ENCODE assay signal across 11 cellular contexts in the genomic region with DNA sequence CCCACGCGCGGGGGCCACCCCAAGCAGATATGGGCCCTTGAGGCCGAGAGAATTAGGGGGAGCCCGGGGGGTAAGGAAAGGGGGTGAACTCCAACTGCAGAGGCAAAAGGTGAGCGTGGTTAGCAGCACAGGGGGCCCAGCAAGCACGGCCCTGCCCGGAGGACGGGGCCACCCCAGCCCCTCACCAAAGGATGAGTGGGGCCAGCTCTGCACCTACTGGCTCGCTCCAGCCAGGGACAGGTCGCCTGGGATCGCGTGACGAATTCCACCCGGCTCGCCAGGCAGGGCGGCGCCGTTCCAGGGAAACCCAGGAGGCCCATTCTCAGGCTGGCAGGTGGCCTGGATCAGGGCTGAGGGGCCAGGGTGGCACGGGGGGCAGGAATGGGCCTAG. TPM values are rescaled to one million over a fixed set of nuclear protein-coding genes. Genes with fewer than 3 reads are reported as not detected.
DNase-seq lines count a peak whose midpoint lies in the region; ATAC-seq and TF ChIP-seq lines count a peak whose summit lies in the region.
"Had no signal": no experiment of that assay in that cellular context is flagged by ENCODE, and none has a peak within 500 bp of the region (broad histone marks: within the 10 kb centered on the region; RNA-seq: fewer than 3 reads in every experiment).

No MANE protein-coding gene starts in this region.

- H3K9me3 ChIP-seq in CD4-positive, alpha-beta T cell (ENCODE audit: control insufficient read depth, low read length): no peaks in the 10 kb centered on the region
- H3K9me3 ChIP-seq in IMR-90 (ENCODE audit: control insufficient read depth, insufficient read depth, low read length): no peaks in the 10 kb centered on the region
- H3K9me3 ChIP-seq in neuronal stem cell (replicated peaks in 1 of 2; ENCODE audit: control insufficient read depth in 2 of 2, insufficient read depth in 1 of 2, low read depth in 1 of 2, low read length in 2 of 2): no peaks in the 10 kb centered on the region

- no peak overlapping the region for H3K4me2 ChIP-seq in IMR-90 (ENCODE audit: low read depth, low read length)
- H3K4me2 ChIP-seq in neuronal stem cell (ENCODE audit: insufficient read depth, low read length, poor library complexity, severe bottlenecking): no peak overlapping the region

- peak overlapping the region; percentile 62 for H3K27ac Mint-ChIP-seq in CD4-positive, alpha-beta T cell

- TF ChIP-seq POLR2A in IMR-90 (IDR thresholded peaks at IDR 0.05; ENCODE audit: low read depth, low read length): no peak

- in situ Hi-C loops in IMR-90 (cut with MboI; ENCODE audit: low sequenced_read_pairs): loop anchor here (10.0 kb wide), 1 partner anchor 106 kb away; no protein-coding TSS in a partner anchor

- ATAC-seq in CD4-positive, alpha-beta T cell (ENCODE audit: poor library complexity): no peak
- ATAC-seq in IMR-90 (ENCODE audit: low read depth) (no peak), GM21717 (IDR thresholded peaks at IDR 0.05; ENCODE audit: unreplicated experiment) (no peak)

- H2BK12ac ChIP-seq in neuronal stem cell (ENCODE audit: low read length): peak overlapping the region; percentile 41

- H3K23ac ChIP-seq in IMR-90 (ENCODE audit: low read depth, low read length) (no peak overlapping the region), neuronal stem cell (ENCODE audit: low read depth, low read length, poor library complexity) (peak overlapping the region; percentile 85)

- H3K4me1 ChIP-seq in IMR-90 (ENCODE audit: control insufficient read depth, insufficient read depth, low read length) (peaks cover 16% of the 10 kb centered on the region), neuronal stem cell (ENCODE audit: control insufficient read depth in 2 of 2, insufficient read depth in 1 of 2, low read depth in 1 of 2, low read length in 2 of 2) (peaks cover 16 to 19% of the 10 kb centered on the region in 2 donors)

- peak overlapping the region; percentile 62 for H2AK9ac ChIP-seq in IMR-90 (replicated peaks; ENCODE audit: low read depth, low read length, poor library complexity)

- POLR2A ChIA-PET in CD4-positive, alpha-beta T cell (lab: Charles Lee): interaction anchor here (2.7 to 3.9 kb wide), 2 partner anchors 13 to 17 kb away, joined by 20 read pairs; no protein-coding TSS in a partner anchor
- POLR2A ChIA-PET in IMR-90 (lab: Charles Lee; ENCODE audit: unreplicated experiment): interaction anchor here (0.6 kb wide), 1 partner anchor 352 kb away, joined by 4 read pairs; no protein-coding TSS in a partner anchor

- peaks cover 28% of the 10 kb centered on the region for H3K36me3 ChIP-seq in IMR-90 (ENCODE audit: control insufficient read depth, insufficient read depth, low read length)
- peaks cover 7 to 12% of the 10 kb centered on the region in 2 donors for H3K36me3 ChIP-seq in neuronal stem cell (replicated peaks in 1 of 2; ENCODE audit: control insufficient read depth in 2 of 2, insufficient read depth in 2 of 2, low read length in 2 of 2)
- no peaks in the 10 kb centered on the region for H3K36me3 ChIP-seq in H7 (replicated peaks; ENCODE audit: control insufficient read depth, insufficient read depth, low read length)

- H3K18ac ChIP-seq in IMR-90 (ENCODE audit: low read depth, low read length) (no peak overlapping the region), neuronal stem cell (ENCODE audit: low read length) (peak overlapping the region; percentile 57)

- H2BK5ac ChIP-seq in IMR-90 (ENCODE audit: low read depth, low read length, poor library complexity, severe bottlenecking): no peak overlapping the region
- peak overlapping the region; percentile 39 for H2BK5ac ChIP-seq in neuronal stem cell (ENCODE audit: low read length)

- peaks cover 29% of the 10 kb centered on the region for H3K4me1 Mint-ChIP-seq in CD4-positive, alpha-beta T cell (ENCODE audit: low read depth)

- WGBS in IMR-90 (ENCODE audit: extremely low coverage in 2 of 2, insufficient read length in 1 of 2), 2 experiments: 79% methylated on average over 8 of the region's 20 CpGs; no CpG with 5 or more reads in 1 of the 2 experiments
- WGBS in neuronal stem cell (ENCODE audit: extremely low coverage in 2 of 2, insufficient read length in 2 of 2, insufficient replicate concordance in 1 of 2), 2 donors: no CpG with 5 or more reads among the region's 20 CpGs

- peaks cover 62% of the 10 kb centered on the region for H3K36me3 Mint-ChIP-seq in CD4-positive, alpha-beta T cell (ENCODE audit: low read depth)

- H3K79me1 ChIP-seq in IMR-90 (ENCODE audit: low read depth in 1 of 2, low read length in 2 of 2) (peaks cover 0 to 8% of the 10 kb centered on the region in 2 experiments; a peak in 2 of 4 replicates), neuronal stem cell (ENCODE audit: low read depth, low read length) (peaks cover 6% of the 10 kb centered on the region)

- no peak overlapping the region; the same call in 1 of the 2 replicates for H4K91ac ChIP-seq in IMR-90 (ENCODE audit: insufficient read depth, low read depth, low read length)
- H4K91ac ChIP-seq in neuronal stem cell (ENCODE audit: low read depth, low read length, poor library complexity): no peak overlapping the region

- CTCF ChIA-PET in CD4-positive, alpha-beta T cell (lab: Charles Lee): interaction anchor here (0.8 to 1.1 kb wide), 6 partner anchors 9 to 64 kb away, joined by 3 to 9 read pairs (median 5); no protein-coding TSS in a partner anchor
- CTCF ChIA-PET in IMR-90 (lab: Yijun Ruan, JAX): interaction anchor here (0.7 to 1.0 kb wide), 5 partner anchors 15 to 728 kb away, joined by 3 to 7 read pairs (median 4); a partner anchor contains a TSS

- dilution Hi-C loops in IMR-90 (cut with HindIII; ENCODE audit: low sequenced_read_pairs, unreplicated experiment): no loop called here

- H3K9ac ChIP-seq in IMR-90 (ENCODE audit: low read depth, low read length): no peak overlapping the region
- H3K9ac ChIP-seq in neuronal stem cell (ENCODE audit: low read depth, low read length, poor library complexity): no peak overlapping the region
- H3K9ac ChIP-seq: parathyroid adenoma had no signal

- H3K14ac ChIP-seq in IMR-90 (replicated peaks; ENCODE audit: low read depth, low read length) (no peak overlapping the region), neuronal stem cell (ENCODE audit: low read length) (no peak overlapping the region)

- H2BK120ac ChIP-seq in IMR-90 (ENCODE audit: low read depth, low read length): no peak overlapping the region
- no peak overlapping the region for H2BK120ac ChIP-seq in neuronal stem cell (ENCODE audit: low read depth, low read length)

- no peak for DNase-seq in CD4-positive, alpha-beta T cell
- DNase-seq in IMR-90: no peak
- DNase-seq in coronary artery (ENCODE audit: low spot score): no peak
- DNase-seq in neuronal stem cell (ENCODE audit: low spot score): no peak
- no peak for DNase-seq in HUDEP-2 (lab: John Stamatoyannopoulos, UW; ENCODE audit: unreplicated experiment in 76 of 76)
- DNase-seq in COLO829 (ENCODE audit: low spot score): no peak
- no peak for DNase-seq in H7

- H3K56ac ChIP-seq in IMR-90 (ENCODE audit: extremely low read depth, insufficient read depth, low read length): no peak overlapping the region

- no peak overlapping the region for H2BK20ac ChIP-seq in IMR-90 (ENCODE audit: low read depth, low read length)

- no TSS peak for BruUV-seq in IMR-90 (replicated peaks; lab: Mats Ljungman, UMichigan)

- H3K4me3 Mint-ChIP-seq in CD4-positive, alpha-beta T cell: no peak overlapping the region
- H3K4me3 Mint-ChIP-seq: IgD-negative memory B cell had no signal

- H3K4me3 ChIP-seq in IMR-90 (ENCODE audit: insufficient read depth, low read depth, low read length) (no peak overlapping the region), coronary artery (no peak overlapping the region), neuronal stem cell (ENCODE audit: low read length in 2 of 2) (no peak overlapping the region), H7 (ENCODE audit: insufficient read depth, low read depth, low read length) (no peak overlapping the region)
- H3K4me3 ChIP-seq: lung had no signal

- peaks cover 13% of the 10 kb centered on the region for H4K20me1 ChIP-seq in IMR-90 (ENCODE audit: insufficient read depth, low read length)

- H4K8ac ChIP-seq in IMR-90 (ENCODE audit: low read depth in 2 of 2, low read length in 2 of 2): no peak overlapping the region
- H4K8ac ChIP-seq in neuronal stem cell (ENCODE audit: low read depth, low read length): peak overlapping the region; percentile 92

- intact Hi-C loops in CD4-positive, alpha-beta T cell (cut with DNase I, micrococcal nuclease): loop anchor here (1.0 to 10.0 kb wide), 5 partner anchors 38 to 410 kb away; a partner anchor contains a TSS
- intact Hi-C loops in IMR-90 (cut with micrococcal nuclease): loop anchor here (1.0 to 10.0 kb wide), 4 partner anchors 38 to 406 kb away; a partner anchor contains a TSS

- H3K27me3 ChIP-seq in CD4-positive, alpha-beta T cell (ENCODE audit: control insufficient read depth, insufficient read depth, low read length): no peaks in the 10 kb centered on the region
- H3K27me3 ChIP-seq in IMR-90 (ENCODE audit: control insufficient read depth, insufficient read depth, low read length): no peaks in the 10 kb centered on the region
- H3K27me3 ChIP-seq in neuronal stem cell (ENCODE audit: control insufficient read depth in 3 of 3, insufficient read depth in 3 of 3, low read depth in 1 of 3, low read length in 3 of 3): no peaks in the 10 kb centered on the region
- peaks cover 3% of the 10 kb centered on the region; the same call in 1 of the 2 replicates for H3K27me3 ChIP-seq in H7 (ENCODE audit: control insufficient read depth, insufficient read depth, low read length)

- no peak for TF ChIP-seq CTCF in CD4-positive, alpha-beta T cell (IDR thresholded peaks at IDR 0.05)
- TF ChIP-seq CTCF in IMR-90 (conservative IDR thresholded peaks at IDR 0.05; ENCODE audit: low read depth, low read length) (no peak), coronary artery (IDR thresholded peaks at IDR 0.05) (peak; percentile 9)

- no peaks in the 10 kb centered on the region for H3K27me3 Mint-ChIP-seq in CD4-positive, alpha-beta T cell
- H3K27me3 Mint-ChIP-seq: IgD-negative memory B cell had no signal

- peaks cover 12% of the 10 kb centered on the region for H3K9me1 ChIP-seq in IMR-90 (ENCODE audit: insufficient read depth, low read length)

- no peaks in the 10 kb centered on the region for H3K9me3 Mint-ChIP-seq in CD4-positive, alpha-beta T cell
- H3K9me3 Mint-ChIP-seq: IgD-negative memory B cell had no signal

- H3K4ac ChIP-seq in IMR-90 (ENCODE audit: low read depth, low read length): no peak overlapping the region
- H3K4ac ChIP-seq in neuronal stem cell (ENCODE audit: low read length): no peak overlapping the region

- TF ChIP-seq RAD21 in IMR-90 (IDR thresholded peaks at IDR 0.05; ENCODE audit: low read length): no peak

- no peak overlapping the region for H3K27ac ChIP-seq in CD4-positive, alpha-beta T cell (ENCODE audit: low read depth, low read length)
- no peak overlapping the region for H3K27ac ChIP-seq in IMR-90 (ENCODE audit: insufficient read depth, low read length)
- peak overlapping the region in 1 of 2 donors; percentile 73 for H3K27ac ChIP-seq in coronary artery
- H3K27ac ChIP-seq in neuronal stem cell (replicated peaks; ENCODE audit: low read length): no peak overlapping the region
- H3K27ac ChIP-seq: parathyroid adenoma had no signal

- H2AK5ac ChIP-seq in IMR-90 (ENCODE audit: low read depth, low read length) (no peak overlapping the region), neuronal stem cell (ENCODE audit: low read depth, low read length) (peak overlapping the region; percentile 53)

- H2BK15ac ChIP-seq in IMR-90 (ENCODE audit: low read depth, low read length) (no peak overlapping the region), neuronal stem cell (ENCODE audit: low read length) (peak overlapping the region; percentile 75)

- peak overlapping the region; percentile 52 for H2AFZ ChIP-seq in IMR-90 (replicated peaks; ENCODE audit: low read length, poor library complexity)
- H2AFZ ChIP-seq in neuronal stem cell (ENCODE audit: low read length): no peak overlapping the region
- H2AFZ ChIP-seq: parathyroid adenoma had no signal

- H4K5ac ChIP-seq in IMR-90 (ENCODE audit: low read depth, low read length): no peak overlapping the region

RNA-seq across cellular contexts. Expression of a gene that starts 38.6 kb away (rescaled TPM):
- total RNA-seq in CD4-positive, alpha-beta T cell: 100 to 1,000 TPM in 1 of 2 experiments, 10 to 100 TPM in 1; 98.8 to 104 TPM
- total RNA-seq in IMR-90 (2012; rRNA removed): 18.1 and 19.7 TPM in 2 replicates
- polyA plus RNA-seq in IMR-90 (2012; rRNA removed): 25.7 and 26.4 TPM in 2 replicates
- polyA plus RNA-seq in IMR-90 (2012; cell fraction: cytosol; rRNA removed): 18.6 and 33.9 TPM in 2 replicates
- polyA plus RNA-seq in IMR-90 (2012; cell fraction: nucleus; rRNA removed; ENCODE audit: low replicate concordance): 48.9 and 50.9 TPM in 2 replicates
- 58.5 TPM for polyA plus RNA-seq in neuronal stem cell (2013, experiment 1 of 2)
- 59.1 TPM for polyA plus RNA-seq in neuronal stem cell (2013, experiment 2 of 2)
- total RNA-seq in H7 (2014; rRNA removed; shearing (Covaris generic)): 26.0 and 31.6 TPM in 2 replicates
